ENCODE assay signal across 19 cellular contexts in genomic region chr14:22220427-22220826, GRCh38.
DNase-seq lines count a peak whose midpoint lies in the region; ATAC-seq and TF ChIP-seq lines count a peak whose summit lies in the region.
"Had no signal": no experiment of that assay in that cellular context is flagged by ENCODE, and none has a peak within 500 bp of the region (broad histone marks: within the 10 kb centered on the region; RNA-seq: fewer than 3 reads in every experiment).

No MANE protein-coding gene starts in this region.

- ATAC-seq in activated CD4-positive, CD25-positive, alpha-beta regulatory T cell treated with anti-CD3 and anti-CD28 coated beads, Interleukin-2, amount 50 U/mL, for 24 hours: no peak
- ATAC-seq in HG03175 (IDR thresholded peaks at IDR 0.05; ENCODE audit: unreplicated experiment): no peak
- ATAC-seq in HG03571 (IDR thresholded peaks at IDR 0.05; ENCODE audit: unreplicated experiment): no peak
- ATAC-seq: upper lobe of right lung had no signal

- H3K4me3 ChIP-seq in AG10803 (ENCODE audit: low read length): no peak overlapping the region
- H3K4me3 ChIP-seq: stomach, upper lobe of right lung had no signal

- peak; percentile 5 for DNase-seq in AG10803 (ENCODE audit: low read depth)
- DNase-seq in M059J (ENCODE audit: low read depth): peak; percentile 9
- DNase-seq in astrocyte of the hippocampus (ENCODE audit: low read depth, low spot score): peak; percentile 9
- DNase-seq in iris pigment epithelial cell (ENCODE audit: low read depth): peak; percentile 37
- DNase-seq in NCI-H2227 (lab: John Stamatoyannopoulos, UW; ENCODE audit: unreplicated experiment): no peak
- DNase-seq: activated CD4-positive, alpha-beta T cell treated with anti-CD3 and anti-CD28 coated beads, Interleukin-2, amount 50 U/mL, for 1 hour; activated gamma-delta T cell; aorta; cortex of kidney; erythroblast; glutamatergic neuron; naive B cell; NCI-H526 treated with DMSO at 0.1 percent for 48 hours; posterior cingulate gyrus; stomach; upper lobe of right lung had no signal

- no peak for TF ChIP-seq CTCF in AG10803 (conservative IDR thresholded peaks at IDR 0.05; ENCODE audit: low read length)
